Comparison of ENCODE assay signal across 9 cellular contexts in genomic region chr12:53253298-53253697, GRCh38. TPM values are rescaled to one million over a fixed set of nuclear protein-coding genes. Genes with fewer than 3 reads are reported as not detected.
DNase-seq lines count a peak whose midpoint lies in the region; ATAC-seq lines count a peak whose summit lies in the region.
"Had no signal": no experiment of that assay in that cellular context is flagged by ENCODE, and none has a peak within 500 bp of the region (broad histone marks: within the 10 kb centered on the region; RNA-seq: fewer than 3 reads in every experiment).

No MANE protein-coding gene starts in this region.

- CTCF ChIA-PET in activated CD4-positive, alpha-beta memory T cell treated with anti-CD3 and anti-CD28 coated beads, Interleukin-2, amount 10 ng/mL, durations not matched to agents 7 days and 5 days (lab: Charles Lee), result interaction anchor here (0.9 to 13.1 kb wide), 5 partner anchors 15 to 71 kb away, joined by 3 to 211 read pairs (median 5); partner anchors contain the start of genes AAAS, ESPL1 and ITGB7

- DNase-seq in activated T-cell treated with anti-CD3 and anti-CD28 coated beads, Interleukin-2, amount 50 U/mL, for 4 hours, result no peak
- DNase-seq in activated T-cell treated with anti-CD3 and anti-CD28 coated beads, Interleukin-2, amount 50 U/mL, for 1 hour, result no peak
- DNase-seq in activated CD4-positive, alpha-beta memory T cell treated with anti-CD3 and anti-CD28 coated beads, Interleukin-2, amount 10 ng/mL, durations not matched to agents 7 days and 5 days, result no peak
- DNase-seq in immature natural killer cell (no peak), substantia nigra (lab: John Stamatoyannopoulos, UW) (no peak), NCI-H69 (lab: John Stamatoyannopoulos, UW) (no peak), D341Med (ENCODE audit: low spot score) (no peak)
- DNase-seq: COR-L47 had no signal

- H3K4me3 Mint-ChIP-seq in activated T-cell treated with anti-CD3 and anti-CD28 coated beads, Interleukin-2, amount 50 U/mL, for 4 hours, result peak overlapping the region; percentile 97
- H3K4me3 Mint-ChIP-seq in activated CD4-positive, alpha-beta memory T cell treated with anti-CD3 and anti-CD28 coated beads, Interleukin-2, amount 10 ng/mL, durations not matched to agents 7 days and 5 days, result peak overlapping the region; percentile 97
- H3K4me3 Mint-ChIP-seq in immature natural killer cell, result peak overlapping the region; percentile 98 to 99 (median 99)

- peak overlapping the region; percentile 81 for H3K27ac Mint-ChIP-seq in activated CD4-positive, alpha-beta memory T cell treated with anti-CD3 and anti-CD28 coated beads, Interleukin-2, amount 10 ng/mL, durations not matched to agents 7 days and 5 days
- peak overlapping the region; percentile 51 to 95 (median 70) for H3K27ac Mint-ChIP-seq in immature natural killer cell

- no peaks in the 10 kb centered on the region for H3K27me3 Mint-ChIP-seq in activated T-cell treated with anti-CD3 and anti-CD28 coated beads, Interleukin-2, amount 50 U/mL, for 4 hours (ENCODE audit: low read depth)
- no peaks in the 10 kb centered on the region for H3K27me3 Mint-ChIP-seq in activated CD4-positive, alpha-beta memory T cell treated with anti-CD3 and anti-CD28 coated beads, Interleukin-2, amount 10 ng/mL, durations not matched to agents 7 days and 5 days
- H3K27me3 Mint-ChIP-seq in immature natural killer cell (ENCODE audit: low read depth in 3 of 3), result peaks cover 1 to 5% (median 2%) of the 10 kb centered on the region in 3 donors

- H3K4me1 Mint-ChIP-seq in activated T-cell treated with anti-CD3 and anti-CD28 coated beads, Interleukin-2, amount 50 U/mL, for 4 hours (ENCODE audit: low read depth), result peaks cover 44% of the 10 kb centered on the region
- H3K4me1 Mint-ChIP-seq in activated CD4-positive, alpha-beta memory T cell treated with anti-CD3 and anti-CD28 coated beads, Interleukin-2, amount 10 ng/mL, durations not matched to agents 7 days and 5 days, result peaks cover 49% of the 10 kb centered on the region
- peaks cover 29 to 33% of the 10 kb centered on the region in 2 donors for H3K4me1 Mint-ChIP-seq in immature natural killer cell

- POLR2A ChIA-PET in activated CD4-positive, alpha-beta memory T cell treated with anti-CD3 and anti-CD28 coated beads, Interleukin-2, amount 10 ng/mL, durations not matched to agents 7 days and 5 days (lab: Charles Lee), result interaction anchor here (0.8 to 4.0 kb wide), 10 partner anchors 11 to 68 kb away, joined by 3 to 33 read pairs (median 5); partner anchors contain the start of gene ESPL1

- ATAC-seq in activated T-cell treated with anti-CD3 and anti-CD28 coated beads, Interleukin-2, amount 50 U/mL, for 4 hours, result no peak
- no peak for ATAC-seq in HG03097 (IDR thresholded peaks at IDR 0.05; ENCODE audit: low FRiP score, unreplicated experiment)

- H3K27ac ChIP-seq in substantia nigra (ENCODE audit: low read depth, low read length, poor library complexity, severe bottlenecking), result peak overlapping the region; percentile 95

- H3K36me3 Mint-ChIP-seq in activated T-cell treated with anti-CD3 and anti-CD28 coated beads, Interleukin-2, amount 50 U/mL, for 4 hours (ENCODE audit: insufficient read depth), result peaks cover 3% of the 10 kb centered on the region
- H3K36me3 Mint-ChIP-seq in activated CD4-positive, alpha-beta memory T cell treated with anti-CD3 and anti-CD28 coated beads, Interleukin-2, amount 10 ng/mL, durations not matched to agents 7 days and 5 days (ENCODE audit: low read depth), result peaks cover 25% of the 10 kb centered on the region
- peaks cover 0 to 5% (median 0%) of the 10 kb centered on the region in 3 donors for H3K36me3 Mint-ChIP-seq in immature natural killer cell

- no peaks in the 10 kb centered on the region for H3K9me3 Mint-ChIP-seq in activated T-cell treated with anti-CD3 and anti-CD28 coated beads, Interleukin-2, amount 50 U/mL, for 4 hours
- H3K9me3 Mint-ChIP-seq in activated CD4-positive, alpha-beta memory T cell treated with anti-CD3 and anti-CD28 coated beads, Interleukin-2, amount 10 ng/mL, durations not matched to agents 7 days and 5 days, result no peaks in the 10 kb centered on the region
- no peaks in the 10 kb centered on the region for H3K9me3 Mint-ChIP-seq in immature natural killer cell

RNA-seq across cellular contexts. Expression of gene ESPL1, which starts 14.8 kb away (rescaled TPM):
- 10 to 100 TPM; 19.9 to 21.9 (median 20.0) TPM for total RNA-seq in activated T-cell treated with anti-CD3 and anti-CD28 coated beads, Interleukin-2, amount 50 U/mL, for 4 hours
- 10 to 100 TPM; 88.4 to 90.2 TPM for total RNA-seq in activated CD4-positive, alpha-beta memory T cell treated with anti-CD3 and anti-CD28 coated beads, Interleukin-2, amount 10 ng/mL, durations not matched to agents 7 days and 5 days
- under 1 TPM in 1 of 3 donors, not detected in 2; 0.53 TPM for polyA plus RNA-seq in immature natural killer cell

RNA-seq across cellular contexts. Expression of gene RARG, which starts 21.3 kb away (rescaled TPM):
- 10 to 100 TPM; 34.4 to 38.4 (median 38.0) TPM for total RNA-seq in activated T-cell treated with anti-CD3 and anti-CD28 coated beads, Interleukin-2, amount 50 U/mL, for 4 hours
- 10 to 100 TPM; 46.1 to 47.4 TPM for total RNA-seq in activated CD4-positive, alpha-beta memory T cell treated with anti-CD3 and anti-CD28 coated beads, Interleukin-2, amount 10 ng/mL, durations not matched to agents 7 days and 5 days
- polyA plus RNA-seq in immature natural killer cell, result 10 to 100 TPM in 1 of 3 donors, 1 to 10 TPM in 2; 2.9 to 10.1 (median 4.7) TPM

RNA-seq across cellular contexts. Expression of gene PFDN5, which starts 42.0 kb away (rescaled TPM):
- 100 to 1,000 TPM; 393 to 403 (median 400) TPM for total RNA-seq in activated T-cell treated with anti-CD3 and anti-CD28 coated beads, Interleukin-2, amount 50 U/mL, for 4 hours
- 100 to 1,000 TPM; 300 to 301 TPM for total RNA-seq in activated CD4-positive, alpha-beta memory T cell treated with anti-CD3 and anti-CD28 coated beads, Interleukin-2, amount 10 ng/mL, durations not matched to agents 7 days and 5 days
- polyA plus RNA-seq in immature natural killer cell, result 1,000 to 10,000 TPM in 1 of 3 donors, 100 to 1,000 TPM in 2; 829 to 1,850 (median 845) TPM

RNA-seq across cellular contexts. Expression of gene MYG1, which starts 46.2 kb away (rescaled TPM):
- 100 to 1,000 TPM; 121 to 149 (median 128) TPM for total RNA-seq in activated T-cell treated with anti-CD3 and anti-CD28 coated beads, Interleukin-2, amount 50 U/mL, for 4 hours
- total RNA-seq in activated CD4-positive, alpha-beta memory T cell treated with anti-CD3 and anti-CD28 coated beads, Interleukin-2, amount 10 ng/mL, durations not matched to agents 7 days and 5 days, result 10 to 100 TPM; 49.0 to 53.7 TPM
- polyA plus RNA-seq in immature natural killer cell, result 10 to 100 TPM; 51.3 to 78.7 (median 64.0) TPM

RNA-seq across cellular contexts. Expression of gene ITGB7, which starts 46.2 kb away (rescaled TPM):
- total RNA-seq in activated T-cell treated with anti-CD3 and anti-CD28 coated beads, Interleukin-2, amount 50 U/mL, for 4 hours, result 100 to 1,000 TPM in 2 of 3 donors, 10 to 100 TPM in 1; 82.1 to 140 (median 124) TPM
- total RNA-seq in activated CD4-positive, alpha-beta memory T cell treated with anti-CD3 and anti-CD28 coated beads, Interleukin-2, amount 10 ng/mL, durations not matched to agents 7 days and 5 days, result 100 to 1,000 TPM; 780 to 786 TPM
- 100 to 1,000 TPM; 289 to 390 (median 389) TPM for polyA plus RNA-seq in immature natural killer cell
